In the genomic region with DNA sequence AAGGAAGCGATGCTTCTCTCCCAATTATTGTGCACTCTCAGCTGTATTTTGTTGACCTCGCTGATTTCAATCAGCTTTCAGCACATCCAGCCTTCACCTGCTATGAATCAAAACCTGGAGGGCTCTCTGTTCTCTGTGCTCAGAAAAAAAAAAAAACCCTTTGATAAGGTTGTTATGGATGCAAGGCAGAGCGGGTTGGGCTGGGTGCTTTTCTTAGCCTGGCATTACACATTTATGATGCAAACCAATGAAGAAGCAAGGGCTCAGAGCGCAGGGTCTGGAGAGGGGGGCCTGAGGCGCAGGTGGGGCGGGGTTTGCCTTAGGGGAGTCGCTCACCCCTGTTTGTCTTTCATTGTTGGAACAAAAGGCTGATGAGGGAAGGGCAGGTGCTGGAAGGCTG, we compare ENCODE assay signal across 1 cellular context.
A peak's percentile ranks its signal among the peaks of the same experiment; 100 is the strongest.
TF ChIP-seq lines count a peak whose summit lies in the region.

No MANE protein-coding gene starts in this region.

TF ChIP-seq in SK-N-SH, 30 proteins besides CTCF, POLR2A, EP300 and RAD21 (continued from another document):
- TF ChIP-seq USF1 (IDR thresholded peaks at IDR 0.05; ENCODE audit: borderline replicate concordance, low read depth): no peak
- peak; percentile 94 for TF ChIP-seq GATA2 (CRISPR knock-in tag; IDR thresholded peaks at IDR 0.05)
- TF ChIP-seq JUND (IDR thresholded peaks at IDR 0.05): no peak
- no peak for TF ChIP-seq RFX5 (IDR thresholded peaks at IDR 0.05; ENCODE audit: low read length)
- no peak for TF ChIP-seq POLR2AphosphoS5 (IDR thresholded peaks at IDR 0.05; ENCODE audit: low read depth, low read length)
- peak; percentile 64 for TF ChIP-seq FOXJ3 (CRISPR knock-in tag; IDR thresholded peaks at IDR 0.05)
- no peak for TF ChIP-seq ELF1 (IDR thresholded peaks at IDR 0.05)
- TF ChIP-seq SIN3A (IDR thresholded peaks at IDR 0.05; ENCODE audit: borderline replicate concordance, low read depth, low read length): no peak
- TF ChIP-seq, protein P1, sequence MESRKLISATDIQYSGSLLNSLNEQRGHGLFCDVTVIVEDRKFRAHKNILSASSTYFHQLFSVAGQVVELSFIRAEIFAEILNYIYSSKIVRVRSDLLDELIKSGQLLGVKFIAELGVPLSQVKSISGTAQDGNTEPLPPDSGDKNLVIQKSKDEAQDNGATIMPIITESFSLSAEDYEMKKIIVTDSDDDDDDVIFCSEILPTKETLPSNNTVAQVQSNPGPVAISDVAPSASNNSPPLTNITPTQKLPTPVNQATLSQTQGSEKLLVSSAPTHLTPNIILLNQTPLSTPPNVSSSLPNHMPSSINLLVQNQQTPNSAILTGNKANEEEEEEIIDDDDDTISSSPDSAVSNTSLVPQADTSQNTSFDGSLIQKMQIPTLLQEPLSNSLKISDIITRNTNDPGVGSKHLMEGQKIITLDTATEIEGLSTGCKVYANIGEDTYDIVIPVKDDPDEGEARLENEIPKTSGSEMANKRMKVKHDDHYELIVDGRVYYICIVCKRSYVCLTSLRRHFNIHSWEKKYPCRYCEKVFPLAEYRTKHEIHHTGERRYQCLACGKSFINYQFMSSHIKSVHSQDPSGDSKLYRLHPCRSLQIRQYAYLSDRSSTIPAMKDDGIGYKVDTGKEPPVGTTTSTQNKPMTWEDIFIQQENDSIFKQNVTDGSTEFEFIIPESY (IDR thresholded peaks at IDR 0.05; ENCODE audit: borderline replicate concordance, low read depth): no peak
- no peak for TF ChIP-seq MAX (IDR thresholded peaks at IDR 0.05; ENCODE audit: low read depth)
- TF ChIP-seq MXI1 (IDR thresholded peaks at IDR 0.05; ENCODE audit: low read depth, low read length): no peak
- TF ChIP-seq FOXM1 (IDR thresholded peaks at IDR 0.05; ENCODE audit: low read depth): no peak
- no peak for TF ChIP-seq MEF2A (IDR thresholded peaks at IDR 0.05; ENCODE audit: borderline replicate concordance, low read depth)
- TF ChIP-seq RCOR1 (IDR thresholded peaks at IDR 0.05; ENCODE audit: low read length): peak; percentile 69; the same call in 1 of the 2 replicates
- no peak for TF ChIP-seq NRF1 (IDR thresholded peaks at IDR 0.05; ENCODE audit: low read depth, low read length)
- no peak for TF ChIP-seq RXRA (IDR thresholded peaks at IDR 0.05; ENCODE audit: borderline replicate concordance, low read depth)
- no peak for TF ChIP-seq TAF1 (IDR thresholded peaks at IDR 0.05; ENCODE audit: borderline replicate concordance, low read depth, low read length)
- TF ChIP-seq TCF12 (IDR thresholded peaks at IDR 0.05): no peak
- TF ChIP-seq NFIC (IDR thresholded peaks at IDR 0.05; ENCODE audit: borderline replicate concordance): no peak
- TF ChIP-seq, protein P2, sequence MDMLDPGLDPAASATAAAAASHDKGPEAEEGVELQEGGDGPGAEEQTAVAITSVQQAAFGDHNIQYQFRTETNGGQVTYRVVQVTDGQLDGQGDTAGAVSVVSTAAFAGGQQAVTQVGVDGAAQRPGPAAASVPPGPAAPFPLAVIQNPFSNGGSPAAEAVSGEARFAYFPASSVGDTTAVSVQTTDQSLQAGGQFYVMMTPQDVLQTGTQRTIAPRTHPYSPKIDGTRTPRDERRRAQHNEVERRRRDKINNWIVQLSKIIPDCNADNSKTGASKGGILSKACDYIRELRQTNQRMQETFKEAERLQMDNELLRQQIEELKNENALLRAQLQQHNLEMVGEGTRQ (IDR thresholded peaks at IDR 0.05; ENCODE audit: borderline replicate concordance, low read depth, low read length): no peak
- TF ChIP-seq REST (IDR thresholded peaks at IDR 0.05; ENCODE audit: low read depth, low read length): no peak
